16 cellular contexts compared by ENCODE assay signal in the genomic region with DNA sequence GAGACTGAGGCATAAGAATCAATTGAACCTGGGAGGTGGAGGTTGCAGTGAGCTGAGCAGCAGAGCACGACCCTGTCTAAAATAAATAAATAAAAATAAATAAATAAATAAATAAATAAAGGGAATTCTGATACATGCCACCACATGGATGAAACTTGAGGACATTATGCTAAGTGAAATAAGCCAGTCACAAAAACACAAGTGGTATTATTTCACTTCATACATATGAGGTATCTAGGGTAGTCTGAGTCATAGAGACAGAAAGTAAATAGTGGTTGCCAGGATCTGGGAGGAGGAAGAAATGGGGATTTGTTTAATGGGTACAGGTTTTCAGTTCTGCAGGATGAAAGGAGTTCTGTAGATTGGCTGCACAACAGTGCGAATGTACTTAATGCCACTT. TPM values are rescaled to one million over a fixed set of nuclear protein-coding genes. Genes with fewer than 3 reads are reported as not detected.
DNase-seq lines count a peak whose midpoint lies in the region; ATAC-seq and TF ChIP-seq lines count a peak whose summit lies in the region.
"Had no signal": no experiment of that assay in that cellular context is flagged by ENCODE, and none has a peak within 500 bp of the region (broad histone marks: within the 10 kb centered on the region; RNA-seq: fewer than 3 reads in every experiment).

No MANE protein-coding gene starts in this region.

- POLR2A ChIA-PET in AG04449 (lab: Yijun Ruan, JAX): interaction anchor here (0.6 kb wide), 1 partner anchor 49 kb away, joined by 4 read pairs; no protein-coding TSS in a partner anchor

- no peaks in the 10 kb centered on the region for H3K27me3 ChIP-seq in ascending aorta
- H3K27me3 ChIP-seq: BLaER1, neural progenitor cell had no signal

- CTCF ChIA-PET in AG04449 (lab: Yijun Ruan, JAX): interaction anchor here (1.6 kb wide), 1 partner anchor 58 kb away, joined by 3 read pairs; no protein-coding TSS in a partner anchor

- no peaks in the 10 kb centered on the region for H3K36me3 Mint-ChIP-seq in HFFc6 (ENCODE audit: low read depth)
- no peaks in the 10 kb centered on the region for H3K36me3 Mint-ChIP-seq in activated T-helper 17 cell treated with anti-CD3 and anti-CD28 coated beads, Interleukin-2, amount 50 U/mL, for 72 hours (ENCODE audit: low read depth)
- H3K36me3 Mint-ChIP-seq: neural progenitor cell had no signal

- TF ChIP-seq CTCF in AG04449 (IDR thresholded peaks at IDR 0.05; ENCODE audit: insufficient read depth, low read length, missing control alignments) (no peak), HFFc6 (IDR thresholded peaks at IDR 0.05) (no peak), ascending aorta (IDR thresholded peaks at IDR 0.05) (no peak)

- no peaks in the 10 kb centered on the region for H3K36me3 ChIP-seq in ascending aorta
- H3K36me3 ChIP-seq: BLaER1, neural progenitor cell had no signal

- intact Hi-C loops in ascending aorta (cut with DNase I): loop anchor here (10.0 kb wide), 1 partner anchor 824 kb away; no protein-coding TSS in a partner anchor

- peaks cover 59% of the 10 kb centered on the region for H3K27me3 Mint-ChIP-seq in HFFc6 (ENCODE audit: insufficient read depth)
- no peaks in the 10 kb centered on the region for H3K27me3 Mint-ChIP-seq in activated T-helper 17 cell treated with anti-CD3 and anti-CD28 coated beads, Interleukin-2, amount 50 U/mL, for 72 hours

- H3K27ac ChIP-seq in ascending aorta: no peak overlapping the region
- H3K27ac ChIP-seq: BLaER1, neural progenitor cell had no signal

- no peak overlapping the region for H3K27ac Mint-ChIP-seq in HFFc6
- no peak overlapping the region for H3K27ac Mint-ChIP-seq in activated T-helper 17 cell treated with anti-CD3 and anti-CD28 coated beads, Interleukin-2, amount 50 U/mL, for 72 hours
- H3K27ac Mint-ChIP-seq: neural progenitor cell had no signal

- H3K4me3 ChIP-seq in AG04449 (ENCODE audit: low read depth, low read length) (no peak overlapping the region), ascending aorta (no peak overlapping the region)
- H3K4me3 ChIP-seq: BLaER1, neural progenitor cell had no signal

- no peaks in the 10 kb centered on the region for H3K9me3 Mint-ChIP-seq in HFFc6
- H3K9me3 Mint-ChIP-seq in activated T-helper 17 cell treated with anti-CD3 and anti-CD28 coated beads, Interleukin-2, amount 50 U/mL, for 72 hours: no peaks in the 10 kb centered on the region
- H3K9me3 Mint-ChIP-seq: neural progenitor cell, WTC11 had no signal

- DNase-seq in AG04449 (ENCODE audit: low read depth, low spot score): peak; percentile 14
- DNase-seq in HFFc6: peak; percentile 64
- DNase-seq in glomerular visceral epithelial cell (ENCODE audit: extremely low spot score): peak; percentile 25
- DNase-seq in NCI-H748 (lab: John Stamatoyannopoulos, UW; ENCODE audit: unreplicated experiment): no peak
- DNase-seq in ascending aorta (ENCODE audit: low spot score in 2 of 2): no peak
- no peak for DNase-seq in putamen (ENCODE audit: low spot score)
- no peak for DNase-seq in stimulated activated CD8-positive, alpha-beta memory T cell treated with anti-CD3 and anti-CD28 coated beads, Interleukin-4, amount 100 ng/mL, for 48 hours
- DNase-seq: activated T-cell treated with anti-CD3 and anti-CD28 coated beads, Interleukin-2, amount 50 U/mL, for 48 hours; islet precursor cell; NCI-H2227 treated with DMSO at 0.1 percent for 48 hours; SHP77 treated with DMSO at 0.1 percent for 48 hours; stimulated activated CD4-positive, alpha-beta T cell treated with anti-CD3 and anti-CD28 coated beads, Interleukin-12 subunit alpha, Interleukin-12 subunit beta, amount 100 ng/mL, for 4 hours had no signal

- H3K4me1 Mint-ChIP-seq in HFFc6 (ENCODE audit: low read depth): no peaks in the 10 kb centered on the region
- H3K4me1 Mint-ChIP-seq in activated T-helper 17 cell treated with anti-CD3 and anti-CD28 coated beads, Interleukin-2, amount 50 U/mL, for 72 hours: no peaks in the 10 kb centered on the region

- no peaks in the 10 kb centered on the region for H3K9me3 ChIP-seq in ascending aorta
- H3K9me3 ChIP-seq: BLaER1 had no signal

- ATAC-seq in activated T-helper 17 cell treated with anti-CD3 and anti-CD28 coated beads, Interleukin-2, amount 50 U/mL, for 72 hours (replicated peaks): peak; percentile 63

- H3K4me1 ChIP-seq in ascending aorta: no peaks in the 10 kb centered on the region

- H3K4me3 Mint-ChIP-seq in HFFc6: no peak overlapping the region
- no peak overlapping the region for H3K4me3 Mint-ChIP-seq in activated T-helper 17 cell treated with anti-CD3 and anti-CD28 coated beads, Interleukin-2, amount 50 U/mL, for 72 hours
- H3K4me3 Mint-ChIP-seq: neural progenitor cell, WTC11 had no signal

RNA-seq across cellular contexts. Expression of a gene that starts 16.3 kb away (rescaled TPM):
- total RNA-seq in HFFc6 (2021; fragmentation: NEBNext Ultra II Directional; extraction: Animal tissue kit (Norgen Biotek cat#: 25700)): under 1 TPM; 0.17 to 0.73 (median 0.44) TPM
- total RNA-seq in activated T-helper 17 cell treated with anti-CD3 and anti-CD28 coated beads, Interleukin-2, amount 50 U/mL, for 72 hours: 1 to 10 TPM; 2.0 to 5.6 TPM
- not detected for total RNA-seq in ascending aorta

RNA-seq across cellular contexts. Expression of a gene that starts 53.4 kb away (rescaled TPM):
- not detected for total RNA-seq in HFFc6 (2021; fragmentation: NEBNext Ultra II Directional; extraction: Animal tissue kit (Norgen Biotek cat#: 25700))
- total RNA-seq in activated T-helper 17 cell treated with anti-CD3 and anti-CD28 coated beads, Interleukin-2, amount 50 U/mL, for 72 hours: not detected
- not detected for total RNA-seq in ascending aorta

Comparison
In these comparisons a context has a peak if more than half of its experiments do, and no peak if none do; other contexts are left out.
1. DNase-seq: peak in AG04449 (single experiment), HFFc6 (single experiment) and glomerular visceral epithelial cell (single experiment); none in NCI-H748 (single experiment), ascending aorta (0 of 2), putamen (single experiment) and stimulated activated CD8-positive, alpha-beta memory T cell treated with anti-CD3 and anti-CD28 coated beads, Interleukin-4, amount 100 ng/mL, for 48 hours (single experiment).